ENCODE assay signal across 21 cellular contexts in the genomic region with DNA sequence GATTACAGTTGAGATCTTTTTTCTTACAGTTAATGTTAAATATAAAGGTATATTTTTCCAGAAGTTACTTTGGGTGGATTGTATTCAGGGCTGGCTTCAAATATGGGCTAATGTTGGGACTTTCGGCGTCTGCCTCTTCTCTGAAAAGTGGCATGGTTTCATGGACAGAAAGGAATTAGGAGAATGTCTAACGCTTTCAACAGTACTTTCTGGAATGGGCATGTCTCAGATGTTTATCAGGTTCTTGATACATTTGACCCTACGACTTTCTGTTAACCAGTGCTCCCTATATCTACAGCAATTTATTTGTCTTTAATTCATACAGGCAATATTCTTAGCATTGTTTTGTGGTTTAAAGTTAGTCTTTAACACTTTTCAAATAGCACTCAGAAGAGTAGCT. TPM values are rescaled to one million over a fixed set of nuclear protein-coding genes. Genes with fewer than 3 reads are reported as not detected.
"Had no signal": no experiment of that assay in that cellular context is flagged by ENCODE, and none has a peak within 500 bp of the region (broad histone marks: within the 10 kb centered on the region; RNA-seq: fewer than 3 reads in every experiment).

No MANE protein-coding gene starts in this region.

- H3K36me3 ChIP-seq: ascending aorta, esophagus squamous epithelium, sigmoid colon, thyroid gland, vagina had no signal

- H3K4me3 Mint-ChIP-seq: activated naive CD4-positive, alpha-beta T cell treated with anti-CD3 and anti-CD28 coated beads for 36 hours; activated naive CD8-positive, alpha-beta T cell treated with anti-CD3 and anti-CD28 coated beads, Interleukin-2, amount 50 U/mL, for 24 hours; activated T-helper 17 cell treated with anti-CD3 and anti-CD28 coated beads, Interleukin-2, amount 50 U/mL, for 72 hours; memory B cell; stimulated activated effector memory CD8-positive, alpha-beta T cell treated with anti-CD3 and anti-CD28 coated beads, Interleukin-12 subunit alpha, Interleukin-12 subunit beta, amount 100 ng/mL, for 72 hours had no signal

- ATAC-seq: activated naive CD8-positive, alpha-beta T cell treated with anti-CD3 and anti-CD28 coated beads, Interleukin-2, amount 50 U/mL, for 24 hours; activated T-helper 17 cell treated with anti-CD3 and anti-CD28 coated beads, Interleukin-2, amount 50 U/mL, for 72 hours; left ventricle myocardium superior; stimulated activated effector memory CD8-positive, alpha-beta T cell treated with anti-CD3 and anti-CD28 coated beads, Interleukin-12 subunit alpha, Interleukin-12 subunit beta, amount 100 ng/mL, for 72 hours had no signal

- DNase-seq: activated CD4-positive, alpha-beta T cell treated with anti-CD3 and anti-CD28 coated beads for 1 hour; activated CD4-positive, alpha-beta T cell treated with anti-CD3 and anti-CD28 coated beads, Interleukin-2, amount 50 U/mL, for 4 hours; activated naive CD4-positive, alpha-beta T cell treated with anti-CD3 and anti-CD28 coated beads for 36 hours; activated naive CD8-positive, alpha-beta T cell treated with anti-CD3 and anti-CD28 coated beads, Interleukin-2, amount 50 U/mL, for 24 hours; activated T-cell treated with anti-CD3 and anti-CD28 coated beads for 4 hours; effector CD8-positive, alpha-beta T cell; esophagus squamous epithelium; hypothalamus; left ventricle myocardium superior; sigmoid colon; stimulated activated CD4-positive, alpha-beta T cell treated with anti-CD3 and anti-CD28 coated beads, Interleukin-12 subunit alpha, Interleukin-12 subunit beta, amount 100 ng/mL, for 4 hours; T-helper 1 cell; thyroid gland had no signal

- H3K4me3 ChIP-seq: ascending aorta, coronary artery, esophagus squamous epithelium, sigmoid colon, thyroid gland, vagina had no signal

- H3K27me3 ChIP-seq: ascending aorta, esophagus squamous epithelium, sigmoid colon, thyroid gland, vagina had no signal

- H3K9me3 ChIP-seq: ascending aorta, esophagus squamous epithelium, sigmoid colon, thyroid gland, vagina had no signal

- H3K4me1 Mint-ChIP-seq: activated naive CD8-positive, alpha-beta T cell treated with anti-CD3 and anti-CD28 coated beads, Interleukin-2, amount 50 U/mL, for 24 hours; activated T-helper 17 cell treated with anti-CD3 and anti-CD28 coated beads, Interleukin-2, amount 50 U/mL, for 72 hours; memory B cell; stimulated activated effector memory CD8-positive, alpha-beta T cell treated with anti-CD3 and anti-CD28 coated beads, Interleukin-12 subunit alpha, Interleukin-12 subunit beta, amount 100 ng/mL, for 72 hours had no signal

- H3K27ac Mint-ChIP-seq: activated naive CD4-positive, alpha-beta T cell treated with anti-CD3 and anti-CD28 coated beads for 36 hours; activated naive CD8-positive, alpha-beta T cell treated with anti-CD3 and anti-CD28 coated beads, Interleukin-2, amount 50 U/mL, for 24 hours; activated T-helper 17 cell treated with anti-CD3 and anti-CD28 coated beads, Interleukin-2, amount 50 U/mL, for 72 hours; memory B cell; stimulated activated effector memory CD8-positive, alpha-beta T cell treated with anti-CD3 and anti-CD28 coated beads, Interleukin-12 subunit alpha, Interleukin-12 subunit beta, amount 100 ng/mL, for 72 hours had no signal

- H3K36me3 Mint-ChIP-seq: memory B cell; stimulated activated effector memory CD8-positive, alpha-beta T cell treated with anti-CD3 and anti-CD28 coated beads, Interleukin-12 subunit alpha, Interleukin-12 subunit beta, amount 100 ng/mL, for 72 hours had no signal

- H3K27ac ChIP-seq: ascending aorta, coronary artery, esophagus squamous epithelium, sigmoid colon, thyroid gland, vagina, VCaP had no signal

- H3K9me3 Mint-ChIP-seq: activated naive CD4-positive, alpha-beta T cell treated with anti-CD3 and anti-CD28 coated beads for 36 hours; activated naive CD8-positive, alpha-beta T cell treated with anti-CD3 and anti-CD28 coated beads, Interleukin-2, amount 50 U/mL, for 24 hours; activated T-helper 17 cell treated with anti-CD3 and anti-CD28 coated beads, Interleukin-2, amount 50 U/mL, for 72 hours; memory B cell; stimulated activated effector memory CD8-positive, alpha-beta T cell treated with anti-CD3 and anti-CD28 coated beads, Interleukin-12 subunit alpha, Interleukin-12 subunit beta, amount 100 ng/mL, for 72 hours had no signal

- FAIRE-seq: endothelial cell of umbilical vein had no signal

- H3K4me1 ChIP-seq: ascending aorta, vagina had no signal

RNA-seq across cellular contexts. Expression of a gene that starts 33.7 kb away (rescaled TPM):
- total RNA-seq: activated naive CD4-positive, alpha-beta T cell treated with anti-CD3 and anti-CD28 coated beads for 36 hours had no signal
